ENCODE assay signal across 11 cellular contexts in genomic region chr3:112334709-112335108, GRCh38. TPM values are rescaled to one million over a fixed set of nuclear protein-coding genes. Genes with fewer than 3 reads are reported as not detected.
DNase-seq lines count a peak whose midpoint lies in the region; ATAC-seq and TF ChIP-seq lines count a peak whose summit lies in the region.
"Had no signal": no experiment of that assay in that cellular context is flagged by ENCODE, and none has a peak within 500 bp of the region (broad histone marks: within the 10 kb centered on the region; RNA-seq: fewer than 3 reads in every experiment).

No MANE protein-coding gene starts in this region.

- no peak overlapping the region for H3K9ac ChIP-seq in muscle layer of colon (ENCODE audit: low read length)

- H3K27ac Mint-ChIP-seq in activated naive CD4-positive, alpha-beta T cell treated with anti-CD3 and anti-CD28 coated beads, Interleukin-2, amount 10 ng/mL, durations not matched to agents 7 days and 5 days, result peak overlapping the region; percentile 88

- ATAC-seq in upper lobe of left lung (ENCODE audit: low FRiP score in 2 of 2) (no peak), HG03457 (IDR thresholded peaks at IDR 0.05; ENCODE audit: unreplicated experiment) (no peak), GM18520 (IDR thresholded peaks at IDR 0.05; ENCODE audit: unreplicated experiment) (no peak), GM18519 (IDR thresholded peaks at IDR 0.05; ENCODE audit: low FRiP score, unreplicated experiment) (no peak)
- ATAC-seq: Panc1 had no signal

- peak overlapping the region in 1 of 2 donors; percentile 87 for H3K4me3 ChIP-seq in muscle layer of colon (ENCODE audit: low read depth in 1 of 2, low read length in 2 of 2)
- peak overlapping the region in 2 of 4 donors; percentile 56 for H3K4me3 ChIP-seq in upper lobe of left lung

- peak overlapping the region; percentile 85 for H3K4me3 Mint-ChIP-seq in activated naive CD4-positive, alpha-beta T cell treated with anti-CD3 and anti-CD28 coated beads, Interleukin-2, amount 10 ng/mL, durations not matched to agents 7 days and 5 days

- WGBS in upper lobe of left lung, 2 donors, result 30 to 33% methylated on average over 4 of the region's 4 CpGs

- H3K4me1 Mint-ChIP-seq in activated naive CD4-positive, alpha-beta T cell treated with anti-CD3 and anti-CD28 coated beads, Interleukin-2, amount 10 ng/mL, durations not matched to agents 7 days and 5 days, result peaks cover 61% of the 10 kb centered on the region

- TF ChIP-seq CTCF in upper lobe of left lung (IDR thresholded peaks at IDR 0.05), result no peak

- no peaks in the 10 kb centered on the region for H3K27me3 ChIP-seq in muscle layer of colon (ENCODE audit: control insufficient read depth in 1 of 2, insufficient read depth in 2 of 2, low read length in 2 of 2)
- H3K27me3 ChIP-seq in upper lobe of left lung, result no peaks in the 10 kb centered on the region

- TF ChIP-seq POLR2A in upper lobe of left lung (IDR thresholded peaks at IDR 0.05), result no peak

- TF ChIP-seq EP300 in upper lobe of left lung (IDR thresholded peaks at IDR 0.05), result no peak

- no peaks in the 10 kb centered on the region for H3K27me3 Mint-ChIP-seq in activated naive CD4-positive, alpha-beta T cell treated with anti-CD3 and anti-CD28 coated beads, Interleukin-2, amount 10 ng/mL, durations not matched to agents 7 days and 5 days

- H3K27ac ChIP-seq in muscle layer of colon (ENCODE audit: low read depth, low read length) (peak overlapping the region; percentile 67), upper lobe of left lung (peak overlapping the region in 3 of 4 donors; percentile 5 to 82 (median 70))

- H3K36me3 ChIP-seq in muscle layer of colon (ENCODE audit: insufficient read depth, low read length) (no peaks in the 10 kb centered on the region), upper lobe of left lung (no peaks in the 10 kb centered on the region)

- H3K9me3 ChIP-seq in muscle layer of colon (ENCODE audit: low read length), result no peaks in the 10 kb centered on the region
- H3K9me3 ChIP-seq in upper lobe of left lung, result no peaks in the 10 kb centered on the region

- CTCF ChIA-PET in activated naive CD4-positive, alpha-beta T cell treated with anti-CD3 and anti-CD28 coated beads, Interleukin-2, amount 10 ng/mL, durations not matched to agents 7 days and 5 days (lab: Charles Lee), result interaction anchor here (0.7 to 5.7 kb wide), 11 partner anchors 12 to 223 kb away, joined by 3 to 52 read pairs (median 3); partner anchors contain the start of genes BTLA and SLC9C1

- no peaks in the 10 kb centered on the region for H3K9me3 Mint-ChIP-seq in activated naive CD4-positive, alpha-beta T cell treated with anti-CD3 and anti-CD28 coated beads, Interleukin-2, amount 10 ng/mL, durations not matched to agents 7 days and 5 days

- no peak for DNase-seq in activated naive CD4-positive, alpha-beta T cell treated with anti-CD3 and anti-CD28 coated beads, Interleukin-2, amount 10 ng/mL, durations not matched to agents 7 days and 5 days
- DNase-seq in activated naive CD4-positive, alpha-beta T cell treated with anti-CD3 and anti-CD28 coated beads, Interleukin-2, amount 50 U/mL, for 16 hours, result no peak
- DNase-seq in cerebellar cortex (ENCODE audit: low spot score) (peak; percentile 33), upper lobe of left lung (no peak)
- DNase-seq: activated CD8-positive, alpha-beta memory T cell treated with anti-CD3 and anti-CD28 coated beads for 24 hours; NCI-H1436 had no signal

- peaks cover 13% of the 10 kb centered on the region for H3K4me1 ChIP-seq in muscle layer of colon (ENCODE audit: insufficient read depth, low read length)
- peaks cover 3 to 11% (median 8%) of the 10 kb centered on the region in 4 donors for H3K4me1 ChIP-seq in upper lobe of left lung

- H3K36me3 Mint-ChIP-seq in activated naive CD4-positive, alpha-beta T cell treated with anti-CD3 and anti-CD28 coated beads, Interleukin-2, amount 10 ng/mL, durations not matched to agents 7 days and 5 days, result peaks cover 8% of the 10 kb centered on the region

RNA-seq across cellular contexts. Expression of gene CD200, which starts 1.8 kb away (rescaled TPM):
- 1 to 10 TPM; 2.4 to 9.9 (median 4.5) TPM for total RNA-seq in upper lobe of left lung

RNA-seq across cellular contexts. Expression of gene SLC9C1, which starts 40.7 kb away (rescaled TPM):
- total RNA-seq in upper lobe of left lung, result not detected
